20 cellular contexts compared by ENCODE assay signal in genomic region chr5:7884491-7885273, GRCh38. TPM values are rescaled to one million over a fixed set of nuclear protein-coding genes. Genes with fewer than 3 reads are reported as not detected.
DNase-seq lines count a peak whose midpoint lies in the region; ATAC-seq and TF ChIP-seq lines count a peak whose summit lies in the region.
"Had no signal": no experiment of that assay in that cellular context is flagged by ENCODE, and none has a peak within 500 bp of the region (broad histone marks: within the 10 kb centered on the region; RNA-seq: fewer than 3 reads in every experiment).

No MANE protein-coding gene starts in this region.

- peak overlapping the region; percentile 17 for H3K27ac Mint-ChIP-seq in memory B cell
- H3K27ac Mint-ChIP-seq: T-cell had no signal

- peaks cover 4% of the 10 kb centered on the region for H3K4me1 ChIP-seq in IMR-90 (ENCODE audit: control insufficient read depth, insufficient read depth, low read length)
- H3K4me1 ChIP-seq: colonic mucosa, tibial artery had no signal

- no peak overlapping the region for H3K4me2 ChIP-seq in IMR-90 (ENCODE audit: low read depth, low read length)

- BruUV-seq in IMR-90 (replicated peaks; lab: Mats Ljungman, UMichigan): no TSS peak

- CTCF ChIA-PET in IMR-90 (lab: Yijun Ruan, JAX): interaction anchor here (1.0 kb wide), 1 partner anchor 12 kb away, joined by 3 read pairs; no protein-coding TSS in a partner anchor

- dilution Hi-C loops in IMR-90 (cut with HindIII; ENCODE audit: low sequenced_read_pairs, unreplicated experiment): no loop called here

- H4K91ac ChIP-seq in IMR-90 (ENCODE audit: insufficient read depth, low read depth, low read length): no peak overlapping the region

- H4K20me1 ChIP-seq in IMR-90 (ENCODE audit: insufficient read depth, low read length): peaks cover 5% of the 10 kb centered on the region; the same call in 1 of the 2 replicates

- H4K8ac ChIP-seq in IMR-90 (ENCODE audit: low read depth in 2 of 2, low read length in 2 of 2): no peak overlapping the region

- no peaks in the 10 kb centered on the region for H3K9me3 Mint-ChIP-seq in memory B cell
- H3K9me3 Mint-ChIP-seq: T-cell had no signal

- in situ Hi-C loops in IMR-90 (cut with MboI; ENCODE audit: low sequenced_read_pairs): loop anchor here (25.0 kb wide), 2 partner anchors 1178 to 1653 kb away; partner anchors contain the start of gene SEMA5A

- H2AK9ac ChIP-seq in IMR-90 (replicated peaks; ENCODE audit: low read depth, low read length, poor library complexity): no peak overlapping the region

- H3K56ac ChIP-seq in IMR-90 (ENCODE audit: extremely low read depth, insufficient read depth, low read length): no peak overlapping the region

- no peak for TF ChIP-seq POLR2A in IMR-90 (IDR thresholded peaks at IDR 0.05; ENCODE audit: low read depth, low read length)

- peak; percentile 77 for DNase-seq in Ammon's horn (ENCODE audit: low spot score)
- no peak for DNase-seq in IMR-90
- DNase-seq in dorsolateral prefrontal cortex: peak in 5 of 10 donors; percentile 45 to 66 (median 52)
- DNase-seq in memory B cell (ENCODE audit: low spot score in 2 of 2): no peak
- no peak for DNase-seq in NCI-H69 (lab: John Stamatoyannopoulos, UW)
- DNase-seq in omental fat pad (ENCODE audit: low spot score): no peak
- DNase-seq in DMS 273 treated with DMSO at 0.1 percent for 48 hours (lab: John Stamatoyannopoulos, UW): no peak
- DNase-seq: activated CD4-positive, alpha-beta T cell treated with anti-CD3 and anti-CD28 coated beads, Interleukin-2, amount 50 U/mL, for 48 hours; activated naive CD4-positive, alpha-beta T cell; activated T-cell treated with anti-CD3 and anti-CD28 coated beads for 4 hours; colonic mucosa; NCI-H2081 treated with DMSO at 0.1 percent for 48 hours; NCI-H526; SHP77 treated with DMSO at 0.1 percent for 48 hours; T-cell; tibial artery had no signal

- peaks cover 31% of the 10 kb centered on the region for H3K36me3 ChIP-seq in IMR-90 (ENCODE audit: control insufficient read depth, insufficient read depth, low read length)
- H3K36me3 ChIP-seq: colonic mucosa had no signal

- POLR2A ChIA-PET in IMR-90 (lab: Charles Lee; ENCODE audit: unreplicated experiment): no interaction called here

- H3K23ac ChIP-seq in IMR-90 (ENCODE audit: low read depth, low read length): no peak overlapping the region

- no peak overlapping the region for H4K5ac ChIP-seq in IMR-90 (ENCODE audit: low read depth, low read length)

- ATAC-seq in IMR-90 (ENCODE audit: low read depth): peak; percentile 67
- no peak for ATAC-seq in memory B cell (ENCODE audit: low read depth)
- no peak for ATAC-seq in GM18867 (IDR thresholded peaks at IDR 0.05; ENCODE audit: unreplicated experiment)
- no peak for ATAC-seq in omental fat pad (ENCODE audit: low FRiP score)
- ATAC-seq: T-cell had no signal

- H2BK15ac ChIP-seq in IMR-90 (ENCODE audit: low read depth, low read length): no peak overlapping the region

- no peak for TF ChIP-seq CTCF in IMR-90 (conservative IDR thresholded peaks at IDR 0.05; ENCODE audit: low read depth, low read length)
- TF ChIP-seq CTCF in dorsolateral prefrontal cortex (IDR thresholded peaks at IDR 0.05 in 54 of 56, conservative IDR thresholded peaks at IDR 0.05 in 2 of 56; ENCODE audit: low read depth in 1 of 56, partially characterized antibody in 56 of 56): peak in 1 of 56 donors; percentile 24
- TF ChIP-seq CTCF in omental fat pad (IDR thresholded peaks at IDR 0.05): no peak

- H3K18ac ChIP-seq in IMR-90 (ENCODE audit: low read depth, low read length): no peak overlapping the region

- no peak overlapping the region for H2BK20ac ChIP-seq in IMR-90 (ENCODE audit: low read depth, low read length)

- no peak overlapping the region for H3K27ac ChIP-seq in IMR-90 (ENCODE audit: insufficient read depth, low read length)
- peak overlapping the region in 58 of 59 donors; percentile 19 to 99 (median 92) for H3K27ac ChIP-seq in dorsolateral prefrontal cortex
- H3K27ac ChIP-seq: colonic mucosa, tibial artery had no signal

- intact Hi-C loops in IMR-90 (cut with micrococcal nuclease) (loop anchor here (5.0 kb wide), 1 partner anchor 1328 kb away; no protein-coding TSS in a partner anchor), dorsolateral prefrontal cortex (cut with DNase I) (loop anchor here in 1 of 2 donors (5.0 to 10.0 kb wide), 2 partner anchors 958 to 1320 kb away; no protein-coding TSS in a partner anchor)

- no peak overlapping the region for H2BK120ac ChIP-seq in IMR-90 (ENCODE audit: low read depth, low read length)

- no peak overlapping the region for H3K4ac ChIP-seq in IMR-90 (ENCODE audit: low read depth, low read length)

- no peaks in the 10 kb centered on the region for H3K27me3 Mint-ChIP-seq in memory B cell
- H3K27me3 Mint-ChIP-seq: T-cell had no signal

- no peak for TF ChIP-seq RAD21 in IMR-90 (IDR thresholded peaks at IDR 0.05; ENCODE audit: low read length)

- H2AFZ ChIP-seq in IMR-90 (replicated peaks; ENCODE audit: low read length, poor library complexity): no peak overlapping the region

- H3K4me1 Mint-ChIP-seq in memory B cell: peaks cover 6% of the 10 kb centered on the region

- H3K36me3 Mint-ChIP-seq in memory B cell: peaks cover 33% of the 10 kb centered on the region

- H3K27me3 ChIP-seq in IMR-90 (ENCODE audit: control insufficient read depth, insufficient read depth, low read length): no peaks in the 10 kb centered on the region
- H3K27me3 ChIP-seq in dorsolateral prefrontal cortex: no peaks in the 10 kb centered on the region
- H3K27me3 ChIP-seq: colonic mucosa, neutrophil, tibial artery had no signal

- no peak overlapping the region for H3K14ac ChIP-seq in IMR-90 (replicated peaks; ENCODE audit: low read depth, low read length)

- H3K79me1 ChIP-seq in IMR-90 (ENCODE audit: low read depth in 1 of 2, low read length in 2 of 2): peaks cover 13 to 28% of the 10 kb centered on the region in 2 experiments

- no peak overlapping the region for H3K4me3 Mint-ChIP-seq in memory B cell
- H3K4me3 Mint-ChIP-seq: T-cell had no signal

- WGBS in IMR-90 (ENCODE audit: extremely low coverage in 2 of 2, insufficient read length in 1 of 2), 2 experiments: no CpG with 5 or more reads among the region's 5 CpGs

- peaks cover 6% of the 10 kb centered on the region; the same call in 1 of the 2 replicates for H3K9me1 ChIP-seq in IMR-90 (ENCODE audit: insufficient read depth, low read length)

- no peak overlapping the region for H2BK5ac ChIP-seq in IMR-90 (ENCODE audit: low read depth, low read length, poor library complexity, severe bottlenecking)

- no peak overlapping the region for H3K9ac ChIP-seq in IMR-90 (ENCODE audit: low read depth, low read length)

- H3K9me3 ChIP-seq in IMR-90 (ENCODE audit: control insufficient read depth, insufficient read depth, low read length): no peaks in the 10 kb centered on the region
- H3K9me3 ChIP-seq: colonic mucosa, neutrophil, tibial artery had no signal

- no peak overlapping the region for H3K4me3 ChIP-seq in IMR-90 (ENCODE audit: insufficient read depth, low read depth, low read length)
- no peak overlapping the region for H3K4me3 ChIP-seq in dorsolateral prefrontal cortex
- H3K4me3 ChIP-seq: colonic mucosa, tibial artery had no signal

- H2AK5ac ChIP-seq in IMR-90 (ENCODE audit: low read depth, low read length): no peak overlapping the region

TF ChIP-seq in IMR-90, 13 proteins besides CTCF, POLR2A, EP300 and RAD21:
- no peak for TF ChIP-seq MXI1 (IDR thresholded peaks at IDR 0.05; ENCODE audit: borderline replicate concordance, low read depth, low read length)
- TF ChIP-seq MAZ (IDR thresholded peaks at IDR 0.05; ENCODE audit: borderline replicate concordance, low read depth, low read length): no peak
- TF ChIP-seq CHD1 (IDR thresholded peaks at IDR 0.05; ENCODE audit: low read depth, low read length): no peak
- no peak for TF ChIP-seq BHLHE40 (IDR thresholded peaks at IDR 0.05; ENCODE audit: low read depth, low read length)
- no peak for TF ChIP-seq RFX5 (IDR thresholded peaks at IDR 0.05; ENCODE audit: low read depth, low read length)
- no peak for TF ChIP-seq USF2 (IDR thresholded peaks at IDR 0.05; ENCODE audit: low read depth, low read length)

RNA-seq across cellular contexts. Expression of gene MTRR, which starts 15.7 kb away (rescaled TPM):
- total RNA-seq in IMR-90 (2012; rRNA removed): 30.6 and 33.2 TPM in 2 replicates
- polyA plus RNA-seq in IMR-90 (2012; rRNA removed): 31.4 and 33.5 TPM in 2 replicates
- 6.8 and 11.1 TPM in 2 replicates for polyA plus RNA-seq in IMR-90 (2012; cell fraction: cytosol; rRNA removed)
- 10.7 and 61.9 TPM in 2 replicates for polyA plus RNA-seq in IMR-90 (2012; cell fraction: nucleus; rRNA removed; ENCODE audit: low replicate concordance)
- 100 to 1,000 TPM in 1 of 120 experiments, 10 to 100 TPM in 119; 42.8 to 132 (median 64.0) TPM for total RNA-seq in dorsolateral prefrontal cortex
- 10 to 100 TPM; 35.6 to 83.3 (median 43.0) TPM for total RNA-seq in omental fat pad

RNA-seq across cellular contexts. Expression of gene FASTKD3, which starts 15.9 kb away (rescaled TPM):
- total RNA-seq in IMR-90 (2012; rRNA removed) (12.7 and 19.7 TPM in 2 replicates), dorsolateral prefrontal cortex (10 to 100 TPM in 65 of 120 experiments, 1 to 10 TPM in 55; 4.4 to 16.7 (median 10.2) TPM), omental fat pad (10 to 100 TPM in 2 of 4 donors, 1 to 10 TPM in 2; 4.5 to 17.8 (median 10.3) TPM)
- polyA plus RNA-seq in IMR-90 (2012; rRNA removed): 6.2 and 8.4 TPM in 2 replicates
- polyA plus RNA-seq in IMR-90 (2012; cell fraction: cytosol; rRNA removed): 1.5 and 1.6 TPM in 2 replicates
- polyA plus RNA-seq in IMR-90 (2012; cell fraction: nucleus; rRNA removed; ENCODE audit: low replicate concordance): 1.6 and 16.9 TPM in 2 replicates

RNA-seq across cellular contexts. Expression of gene CFAP90, which starts 33.7 kb away (rescaled TPM):
- total RNA-seq in IMR-90 (2012; rRNA removed) (not detected in 2 replicates), dorsolateral prefrontal cortex (10 to 100 TPM in 10 of 120 experiments, 1 to 10 TPM in 110; 2.5 to 20.4 (median 6.8) TPM), omental fat pad (under 1 TPM in 1 of 4 donors, not detected in 3; 0.88 TPM)
- polyA plus RNA-seq in IMR-90 (2012; rRNA removed): 0.09 and 0.14 TPM in 2 replicates
- polyA plus RNA-seq in IMR-90 (2012; cell fraction: cytosol; rRNA removed): 0.11 TPM in 1 of 2 replicates, not detected in the other
- polyA plus RNA-seq in IMR-90 (2012; cell fraction: nucleus; rRNA removed; ENCODE audit: low replicate concordance): 0.02 TPM in 1 of 2 replicates, not detected in the other
- total RNA-seq: colonic mucosa, Daoy, H4, T-cell had no signal
